In genomic region chr2:163570391-163570790, GRCh38 we compare ENCODE assay signal across 5 cellular contexts.
"Had no signal": no experiment of that assay in that cellular context is flagged by ENCODE, and none has a peak within 500 bp of the region (broad histone marks: within the 10 kb centered on the region; RNA-seq: fewer than 3 reads in every experiment).

No MANE protein-coding gene starts in this region.

- DNase-seq: H9, HCEC 1CT had no signal

- ATAC-seq: GM23338, HepG2 had no signal

- H3K4me3 ChIP-seq: GM23338 had no signal

- H3K27ac ChIP-seq: HL-60 had no signal
